In the genomic region with DNA sequence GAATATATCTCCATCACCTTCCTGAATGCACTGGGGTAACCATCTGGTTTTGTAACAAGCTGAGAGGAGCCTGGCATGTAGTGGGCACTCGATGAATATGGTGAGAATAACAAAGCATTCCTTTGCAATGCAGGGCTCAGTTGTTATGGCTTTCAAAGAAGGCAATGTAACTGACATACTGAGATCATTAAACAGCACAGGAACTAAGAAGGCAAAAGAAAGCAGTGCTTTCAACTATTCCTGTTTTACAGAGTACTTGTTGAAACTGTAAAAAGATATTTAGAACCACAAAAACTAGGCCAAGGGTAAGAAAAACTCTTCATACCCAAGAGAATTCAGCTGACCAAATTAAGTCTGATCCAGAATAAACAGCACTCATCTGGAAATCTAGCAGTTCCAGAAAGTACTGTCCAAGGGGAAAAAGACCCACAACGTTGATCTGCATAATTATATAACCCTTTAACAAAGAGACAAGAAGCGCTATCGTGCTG, we compare ENCODE assay signal across 14 cellular contexts.
DNase-seq lines count a peak whose midpoint lies in the region; ATAC-seq and TF ChIP-seq lines count a peak whose summit lies in the region.
"Had no signal": no experiment of that assay in that cellular context is flagged by ENCODE, and none has a peak within 500 bp of the region (broad histone marks: within the 10 kb centered on the region; RNA-seq: fewer than 3 reads in every experiment).

No MANE protein-coding gene starts in this region.

- peak overlapping the region; percentile 25; the same call in 1 of the 2 replicates for H3K4me3 ChIP-seq in ACC112 (ENCODE audit: low read depth, low read length)
- H3K4me3 ChIP-seq: right lobe of liver had no signal

- H3K27ac ChIP-seq in ACC112 (ENCODE audit: low read depth, low read length): peak overlapping the region; percentile 47
- H3K27ac ChIP-seq in angular gyrus (ENCODE audit: low read depth, low read length): peak overlapping the region; percentile 33
- H3K27ac ChIP-seq: right lobe of liver, WERI-Rb-1 had no signal

- H3K27me3 ChIP-seq in ACC112 (ENCODE audit: insufficient read depth, low read length): no peaks in the 10 kb centered on the region
- H3K27me3 ChIP-seq: right lobe of liver had no signal

- ATAC-seq in GM19463 (IDR thresholded peaks at IDR 0.05; ENCODE audit: unreplicated experiment) (no peak), GM18868 (IDR thresholded peaks at IDR 0.05; ENCODE audit: unreplicated experiment) (no peak)
- ATAC-seq in stimulated activated effector memory CD8-positive, alpha-beta T cell treated with anti-CD3 and anti-CD28 coated beads, Interleukin-12 subunit alpha, Interleukin-12 subunit beta, amount 100 ng/mL, for 72 hours: no peak
- ATAC-seq: right lobe of liver had no signal

- no peaks in the 10 kb centered on the region for H3K79me2 ChIP-seq in ACC112 (ENCODE audit: control insufficient read depth, insufficient read depth, low read length, unreplicated experiment)

- H2AFZ ChIP-seq in ACC112 (ENCODE audit: low read length, unreplicated experiment): peak overlapping the region; percentile 78

- H3K4me1 Mint-ChIP-seq in nephron progenitor cell: peaks cover 11% of the 10 kb centered on the region
- no peaks in the 10 kb centered on the region for H3K4me1 Mint-ChIP-seq in stimulated activated effector memory CD8-positive, alpha-beta T cell treated with anti-CD3 and anti-CD28 coated beads, Interleukin-12 subunit alpha, Interleukin-12 subunit beta, amount 100 ng/mL, for 72 hours

- no peak for TF ChIP-seq CTCF in nephron progenitor cell (IDR thresholded peaks at IDR 0.05)

- H3K4me1 ChIP-seq in ACC112 (ENCODE audit: control insufficient read depth, insufficient read depth, low read length, unreplicated experiment): peaks cover 12% of the 10 kb centered on the region
- H3K4me1 ChIP-seq: Caco-2, right lobe of liver had no signal

- H3K27me3 Mint-ChIP-seq in nephron progenitor cell (ENCODE audit: low read depth, poor library complexity): no peaks in the 10 kb centered on the region

- H3K9me3 Mint-ChIP-seq in nephron progenitor cell: peaks cover 4% of the 10 kb centered on the region
- H3K9me3 Mint-ChIP-seq in stimulated activated effector memory CD8-positive, alpha-beta T cell treated with anti-CD3 and anti-CD28 coated beads, Interleukin-12 subunit alpha, Interleukin-12 subunit beta, amount 100 ng/mL, for 72 hours: no peaks in the 10 kb centered on the region

- H3K36me3 ChIP-seq in ACC112 (ENCODE audit: insufficient read depth, low read length): no peaks in the 10 kb centered on the region
- H3K36me3 ChIP-seq: right lobe of liver, WERI-Rb-1 had no signal

- DNase-seq in fibroblast of the conjunctiva (ENCODE audit: low read depth) (peak; percentile 46), nephron progenitor cell (no peak), foreskin melanocyte (no peak)
- DNase-seq in stimulated activated effector memory CD8-positive, alpha-beta T cell treated with anti-CD3 and anti-CD28 coated beads, Interleukin-12 subunit alpha, Interleukin-12 subunit beta, amount 100 ng/mL, for 72 hours (ENCODE audit: low spot score in 2 of 2): no peak
- DNase-seq: activated CD8-positive, alpha-beta memory T cell treated with anti-CD3 and anti-CD28 coated beads, Interleukin-2, amount 50 U/mL, for 4 hours; activated naive CD4-positive, alpha-beta T cell treated with anti-CD3 and anti-CD28 coated beads, Interleukin-2, amount 50 U/mL, for 16 hours; Caco-2; cortex of kidney; right lobe of liver; WERI-Rb-1 had no signal

- H3K36me3 Mint-ChIP-seq in nephron progenitor cell (ENCODE audit: low read depth): peaks cover 34% of the 10 kb centered on the region
- no peaks in the 10 kb centered on the region for H3K36me3 Mint-ChIP-seq in stimulated activated effector memory CD8-positive, alpha-beta T cell treated with anti-CD3 and anti-CD28 coated beads, Interleukin-12 subunit alpha, Interleukin-12 subunit beta, amount 100 ng/mL, for 72 hours

- no peak overlapping the region for H3K4me3 Mint-ChIP-seq in nephron progenitor cell
- H3K4me3 Mint-ChIP-seq in stimulated activated effector memory CD8-positive, alpha-beta T cell treated with anti-CD3 and anti-CD28 coated beads, Interleukin-12 subunit alpha, Interleukin-12 subunit beta, amount 100 ng/mL, for 72 hours: no peak overlapping the region

- H3K27ac Mint-ChIP-seq in nephron progenitor cell: peak overlapping the region; percentile 55
- no peak overlapping the region for H3K27ac Mint-ChIP-seq in stimulated activated effector memory CD8-positive, alpha-beta T cell treated with anti-CD3 and anti-CD28 coated beads, Interleukin-12 subunit alpha, Interleukin-12 subunit beta, amount 100 ng/mL, for 72 hours
